ENCODE assay signal across 23 cellular contexts in the genomic region with DNA sequence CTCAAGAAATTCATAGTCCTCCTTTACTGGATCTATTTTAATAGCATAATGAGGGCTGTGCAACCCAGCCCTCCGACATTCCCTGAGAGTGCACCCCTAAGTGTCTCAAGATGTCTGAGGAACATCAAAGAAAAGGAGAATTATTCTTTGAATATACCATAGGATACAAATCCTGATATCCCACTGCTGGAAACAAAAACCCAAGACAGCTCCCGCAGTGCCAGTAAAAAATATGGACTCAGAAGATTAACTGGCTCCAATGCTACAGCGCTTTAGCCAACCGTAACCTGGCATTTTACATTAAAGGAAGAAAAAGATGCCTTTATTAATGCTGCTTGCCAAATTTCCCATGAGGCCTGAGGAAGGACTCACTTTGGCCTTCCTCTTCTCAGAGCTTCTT.
"Had no signal": no experiment of that assay in that cellular context is flagged by ENCODE, and none has a peak within 500 bp of the region (broad histone marks: within the 10 kb centered on the region; RNA-seq: fewer than 3 reads in every experiment).

No MANE protein-coding gene starts in this region.

- H3K36me3 ChIP-seq: adrenal gland, lower lobe of right lung, thyroid gland had no signal

- H3K27ac ChIP-seq: adrenal gland, coronary artery, lower lobe of right lung, thyroid gland had no signal

- FAIRE-seq: endothelial cell of umbilical vein, frontal cortex, islet of Langerhans had no signal

- H3K4me1 Mint-ChIP-seq: activated CD8-positive, alpha-beta memory T cell treated with anti-CD3 and anti-CD28 coated beads, Interleukin-2, amount 10 ng/mL, durations not matched to agents 7 days and 5 days; activated naive CD4-positive, alpha-beta T cell treated with anti-CD3 and anti-CD28 coated beads, Interleukin-2, amount 50 U/mL, for 24 hours; naive B cell had no signal

- H3K36me3 Mint-ChIP-seq: activated CD8-positive, alpha-beta memory T cell treated with anti-CD3 and anti-CD28 coated beads, Interleukin-2, amount 10 ng/mL, durations not matched to agents 7 days and 5 days; activated naive CD4-positive, alpha-beta T cell treated with anti-CD3 and anti-CD28 coated beads, Interleukin-2, amount 50 U/mL, for 24 hours; mesothelial cell of epicardium; naive B cell had no signal

- H3K27me3 Mint-ChIP-seq: progenitor cell of endocrine pancreas had no signal

- H3K9me3 Mint-ChIP-seq: activated naive CD4-positive, alpha-beta T cell treated with anti-CD3 and anti-CD28 coated beads, Interleukin-2, amount 50 U/mL, for 24 hours; mesothelial cell of epicardium; naive B cell had no signal

- H3K9me3 ChIP-seq: adrenal gland, lower lobe of right lung, thyroid gland had no signal

- H3K4me1 ChIP-seq: lower lobe of right lung had no signal

- H3K27ac Mint-ChIP-seq: activated CD8-positive, alpha-beta memory T cell treated with anti-CD3 and anti-CD28 coated beads, Interleukin-2, amount 10 ng/mL, durations not matched to agents 7 days and 5 days; activated naive CD4-positive, alpha-beta T cell treated with anti-CD3 and anti-CD28 coated beads, Interleukin-2, amount 50 U/mL, for 24 hours; mesothelial cell of epicardium; naive B cell; progenitor cell of endocrine pancreas had no signal

- H3K4me3 Mint-ChIP-seq: activated CD8-positive, alpha-beta memory T cell treated with anti-CD3 and anti-CD28 coated beads, Interleukin-2, amount 10 ng/mL, durations not matched to agents 7 days and 5 days; activated naive CD4-positive, alpha-beta T cell treated with anti-CD3 and anti-CD28 coated beads, Interleukin-2, amount 50 U/mL, for 24 hours; mesothelial cell of epicardium; naive B cell had no signal

- H3K27me3 ChIP-seq: thyroid gland had no signal

- DNase-seq: activated CD4-positive, alpha-beta T cell treated with anti-CD3 and anti-CD28 coated beads, Interleukin-2, amount 50 U/mL, for 48 hours; activated CD4-positive, CD25-positive, alpha-beta regulatory T cell treated with anti-CD3 and anti-CD28 coated beads, Interleukin-2, amount 50 U/mL, for 72 hours; activated CD8-positive, alpha-beta memory T cell treated with anti-CD3 and anti-CD28 coated beads, Interleukin-2, amount 10 ng/mL, durations not matched to agents 7 days and 5 days; activated T-cell treated with anti-CD3 and anti-CD28 coated beads, Interleukin-2, amount 50 U/mL, for 1 hour; caudate nucleus; effector CD4-positive, alpha-beta T cell; left colon; lower lobe of right lung; naive B cell; nucleus accumbens; right cardiac atrium; SHP77 treated with DMSO at 0.1 percent for 48 hours; stimulated activated CD4-positive, alpha-beta T cell treated with anti-CD3 and anti-CD28 coated beads, Interleukin-2, amount 100 ng/mL, for 24 hours; T-helper 1 cell; thyroid gland had no signal

- H3K4me3 ChIP-seq: adrenal gland, coronary artery, lower lobe of right lung, thyroid gland had no signal
